Comparison of ENCODE assay signal across 8 cellular contexts in genomic region chr1:18597159-18598042, GRCh38. TPM values are rescaled to one million over a fixed set of nuclear protein-coding genes. Genes with fewer than 3 reads are reported as not detected.
DNase-seq lines count a peak whose midpoint lies in the region; ATAC-seq and TF ChIP-seq lines count a peak whose summit lies in the region.

No MANE protein-coding gene starts in this region.

- H3K4me3 Mint-ChIP-seq in CD8-positive, alpha-beta T cell, result no peak overlapping the region

- H3K9me3 Mint-ChIP-seq in CD8-positive, alpha-beta T cell, result no peaks in the 10 kb centered on the region

- H3K27me3 ChIP-seq in CD8-positive, alpha-beta T cell (ENCODE audit: insufficient read depth, low read length), result peaks cover 5% of the 10 kb centered on the region
- H3K27me3 ChIP-seq in SU-DHL-6 (ENCODE audit: low read length) (no peaks in the 10 kb centered on the region), adipocyte (replicated peaks; ENCODE audit: control insufficient read depth, insufficient read depth, low read length) (peaks cover 55% of the 10 kb centered on the region), hepatocyte (peaks cover 41% of the 10 kb centered on the region), spleen (replicated peaks in 1 of 7) (peaks cover 0 to 78% (median 20%) of the 10 kb centered on the region in 7 donors)

- POLR2A ChIA-PET in CD8-positive, alpha-beta T cell (lab: Charles Lee), result interaction anchor here (0.8 kb wide), 1 partner anchor 85 kb away, joined by 3 read pairs; no protein-coding TSS in a partner anchor

- 25% methylated on average over 20 of the region's 20 CpGs for WGBS in hepatocyte (ENCODE audit: low lambda C conversion rate, missing lambda C conversion rate)
- 18 to 25% (median 21%) methylated on average over 19 to 20 of the region's 20 CpGs for WGBS in spleen, 5 donors

- no peak for ATAC-seq in CD8-positive, alpha-beta T cell
- no peak for ATAC-seq in GM18517 (IDR thresholded peaks at IDR 0.05; ENCODE audit: unreplicated experiment)

- no peaks in the 10 kb centered on the region for H3F3A ChIP-seq in SU-DHL-6 (ENCODE audit: insufficient read depth)

- no peaks in the 10 kb centered on the region for H3K9me2 ChIP-seq in SU-DHL-6 (replicated peaks; ENCODE audit: insufficient read depth, low read length)
- no peaks in the 10 kb centered on the region for H3K9me2 ChIP-seq in hepatocyte (replicated peaks; ENCODE audit: insufficient read depth)

- peak; percentile 86 for TF ChIP-seq CTCF in CD8-positive, alpha-beta T cell (IDR thresholded peaks at IDR 0.05)
- TF ChIP-seq CTCF in SU-DHL-6 (IDR thresholded peaks at IDR 0.05; ENCODE audit: insufficient read depth, low read length, poor library complexity, severe bottlenecking), result peak; percentile 68
- peak; percentile 89 for TF ChIP-seq CTCF in hepatocyte (IDR thresholded peaks at IDR 0.05; ENCODE audit: poor library complexity)
- peak; percentile 32 to 83 (median 69) for TF ChIP-seq CTCF in spleen (IDR thresholded peaks at IDR 0.05 in 8 of 11, conservative IDR thresholded peaks at IDR 0.05 in 3 of 11)

- H3K27ac ChIP-seq in CD8-positive, alpha-beta T cell (ENCODE audit: low read depth, low read length), result no peak overlapping the region
- no peak overlapping the region for H3K27ac ChIP-seq in SU-DHL-6 (ENCODE audit: low read depth, low read length)
- H3K27ac ChIP-seq in hepatocyte, result no peak overlapping the region
- H3K27ac ChIP-seq in spleen, result no peak overlapping the region

- H3K36me3 ChIP-seq in CD8-positive, alpha-beta T cell (ENCODE audit: insufficient read depth, low read length), result no peaks in the 10 kb centered on the region
- H3K36me3 ChIP-seq in SU-DHL-6 (ENCODE audit: low read length) (no peaks in the 10 kb centered on the region), adipocyte (ENCODE audit: control insufficient read depth, insufficient read depth, low read length, severe bottlenecking) (no peaks in the 10 kb centered on the region), hepatocyte (replicated peaks; ENCODE audit: insufficient read depth, low read depth) (no peaks in the 10 kb centered on the region), spleen (no peaks in the 10 kb centered on the region)

- H3K4me1 ChIP-seq in CD8-positive, alpha-beta T cell (ENCODE audit: insufficient read depth, low read length), result no peaks in the 10 kb centered on the region
- H3K4me1 ChIP-seq in adipocyte (ENCODE audit: control insufficient read depth, insufficient read depth, low read length), result peaks cover 8% of the 10 kb centered on the region
- peaks cover 3% of the 10 kb centered on the region for H3K4me1 ChIP-seq in hepatocyte (ENCODE audit: insufficient read depth)
- peaks cover 0 to 5% (median 0%) of the 10 kb centered on the region in 6 donors for H3K4me1 ChIP-seq in spleen

- no peak overlapping the region for H3K4me3 ChIP-seq in CD8-positive, alpha-beta T cell (ENCODE audit: low read depth, low read length)
- H3K4me3 ChIP-seq in SU-DHL-6 (ENCODE audit: insufficient read depth, low read length, poor library complexity, severe bottlenecking), result no peak overlapping the region
- H3K4me3 ChIP-seq in adipocyte (ENCODE audit: low read length), result no peak overlapping the region
- no peak overlapping the region for H3K4me3 ChIP-seq in hepatocyte
- H3K4me3 ChIP-seq in spleen, result no peak overlapping the region

- H3K27ac Mint-ChIP-seq in CD8-positive, alpha-beta T cell, result no peak overlapping the region

- H3K9ac ChIP-seq in SU-DHL-6 (ENCODE audit: low read length) (no peak overlapping the region), adipocyte (ENCODE audit: low read length) (no peak overlapping the region)

- no peak overlapping the region for H2AFZ ChIP-seq in SU-DHL-6 (ENCODE audit: low read depth, low read length, severe bottlenecking)
- no peak overlapping the region for H2AFZ ChIP-seq in hepatocyte

- intact Hi-C loops in CD8-positive, alpha-beta T cell (cut with DNase I, micrococcal nuclease), result loop anchor here in 1 of 2 experiments (1.0 kb wide), 3 partner anchors 84 to 278 kb away; no protein-coding TSS in a partner anchor
- intact Hi-C loops in spleen (cut with DNase I; ENCODE audit: low total_unique reads), result loop anchor here (2.0 kb wide), 2 partner anchors 223 to 277 kb away; no protein-coding TSS in a partner anchor

- no peaks in the 10 kb centered on the region for H3K79me2 ChIP-seq in SU-DHL-6 (ENCODE audit: insufficient read depth, low read length)
- no peaks in the 10 kb centered on the region for H3K79me2 ChIP-seq in hepatocyte

- CTCF ChIA-PET in CD8-positive, alpha-beta T cell (lab: Charles Lee), result interaction anchor here (0.6 to 5.5 kb wide), 38 partner anchors 9 to 286 kb away, joined by 3 to 68 read pairs (median 6); no protein-coding TSS in a partner anchor

- no peaks in the 10 kb centered on the region for H3K4me1 Mint-ChIP-seq in CD8-positive, alpha-beta T cell (ENCODE audit: low read depth)

- no peaks in the 10 kb centered on the region for H4K20me1 ChIP-seq in SU-DHL-6 (ENCODE audit: low read depth, low read length)
- H4K20me1 ChIP-seq in hepatocyte (ENCODE audit: insufficient read depth, poor library complexity, severe bottlenecking), result no peaks in the 10 kb centered on the region

- no peak for TF ChIP-seq POLR2A in spleen (IDR thresholded peaks at IDR 0.05)

- H3K4me2 ChIP-seq in SU-DHL-6 (ENCODE audit: low read depth, low read length, poor library complexity, severe bottlenecking), result no peak overlapping the region
- no peak overlapping the region for H3K4me2 ChIP-seq in hepatocyte

- H3K36me3 Mint-ChIP-seq in CD8-positive, alpha-beta T cell, result no peaks in the 10 kb centered on the region

- no peaks in the 10 kb centered on the region for H3K9me3 ChIP-seq in CD8-positive, alpha-beta T cell (ENCODE audit: low read length)
- no peaks in the 10 kb centered on the region for H3K9me3 ChIP-seq in SU-DHL-6 (ENCODE audit: insufficient read depth, low read length)
- peaks cover 4% of the 10 kb centered on the region for H3K9me3 ChIP-seq in adipocyte (ENCODE audit: control insufficient read depth, low read length)
- H3K9me3 ChIP-seq in hepatocyte (ENCODE audit: low read depth), result no peaks in the 10 kb centered on the region
- no peaks in the 10 kb centered on the region for H3K9me3 ChIP-seq in spleen

- peaks cover 20% of the 10 kb centered on the region for H3K27me3 Mint-ChIP-seq in CD8-positive, alpha-beta T cell (ENCODE audit: low read depth)

- DNase-seq in CD8-positive, alpha-beta T cell, result peak; percentile 18 to 77 (median 41)
- DNase-seq in HK-2 (ENCODE audit: unreplicated experiment), result peak; percentile 55
- peak; percentile 69 for DNase-seq in adipocyte (ENCODE audit: low read depth)
- DNase-seq in hepatocyte (ENCODE audit: low spot score), result peak; percentile 72
- DNase-seq in spleen, result peak; percentile 83
- DNase-seq in NCI-H774 (lab: John Stamatoyannopoulos, UW), result no peak

RNA-seq across cellular contexts. Expression of gene PAX7, which starts 33.2 kb away (rescaled TPM):
- not detected for total RNA-seq in CD8-positive, alpha-beta T cell
- total RNA-seq in hepatocyte, result not detected in 2 replicates
- polyA plus RNA-seq in hepatocyte, result not detected in 2 replicates
- not detected for total RNA-seq in spleen
- not detected for polyA plus RNA-seq in spleen
